Comparison of ENCODE assay signal across 8 cellular contexts in the genomic region with DNA sequence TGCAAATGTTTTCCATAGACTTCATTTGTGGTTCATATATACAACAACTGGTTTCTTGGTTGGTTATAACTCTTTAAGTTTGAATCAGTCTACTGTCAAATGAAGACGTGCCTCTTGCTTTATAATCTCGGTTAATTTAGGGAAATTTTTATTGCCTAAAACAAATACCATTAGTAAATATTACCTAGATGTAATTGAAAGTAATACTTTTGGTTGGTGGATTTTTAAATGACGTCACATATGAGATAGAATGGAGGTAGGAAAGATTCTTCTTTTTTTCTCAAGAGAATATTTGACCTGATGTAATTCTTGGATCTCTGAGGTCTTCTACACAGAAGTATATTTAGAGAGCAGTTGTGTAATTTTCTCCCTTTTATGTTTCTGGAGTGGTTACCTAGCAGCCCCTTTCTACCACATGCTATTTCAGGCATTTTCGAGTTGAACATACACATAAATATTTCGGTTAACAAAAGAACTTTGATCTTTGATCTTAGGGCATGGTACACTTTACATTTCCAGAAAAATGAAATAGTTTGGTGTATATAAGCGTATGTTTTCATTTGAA. TPM values are rescaled to one million over a fixed set of nuclear protein-coding genes. Genes with fewer than 3 reads are reported as not detected.
DNase-seq lines count a peak whose midpoint lies in the region; ATAC-seq, FAIRE-seq and TF ChIP-seq lines count a peak whose summit lies in the region.

No MANE protein-coding gene starts in this region.

- peak; percentile 39 for ATAC-seq in HG03064 (IDR thresholded peaks at IDR 0.05; ENCODE audit: low read depth, unreplicated experiment)
- ATAC-seq in effector memory CD8-positive, alpha-beta T cell (replicated peaks) = peak; percentile 40

- H3K36me3 Mint-ChIP-seq in effector memory CD8-positive, alpha-beta T cell (ENCODE audit: insufficient read depth) = peaks cover 40% of the 10 kb centered on the region
- H3K36me3 Mint-ChIP-seq in neural crest cell (ENCODE audit: low read depth) = peaks cover 17% of the 10 kb centered on the region

- H3K27ac Mint-ChIP-seq in effector memory CD8-positive, alpha-beta T cell = peak overlapping the region; percentile 94 to 98
- peak overlapping the region; percentile 95 for H3K27ac Mint-ChIP-seq in neural crest cell (ENCODE audit: unreplicated experiment)

- peak; percentile 86 for FAIRE-seq in GM18507 (lab: Jason Lieb, UNC)

- TF ChIP-seq CTCF in neural crest cell (conservative IDR thresholded peaks at IDR 0.05) = no peak

- H3K4me1 Mint-ChIP-seq in effector memory CD8-positive, alpha-beta T cell (ENCODE audit: low read depth in 2 of 2) = peaks cover 17 to 50% of the 10 kb centered on the region in 2 donors
- peaks cover 46% of the 10 kb centered on the region for H3K4me1 Mint-ChIP-seq in neural crest cell

- DNase-seq in AG20443 (ENCODE audit: low spot score) (peak; percentile 10), GM18507 (ENCODE audit: extremely low spot score, insufficient read length, low read depth) (no peak), RPMI8226 (peak; percentile 10), neural crest cell (ENCODE audit: low read depth, low spot score) (no peak), NCI-H1105 (lab: John Stamatoyannopoulos, UW) (no peak)
- DNase-seq in effector memory CD8-positive, alpha-beta T cell = peak in 1 of 3 experiments; percentile 26
- no peak for DNase-seq in stimulated activated CD4-positive, alpha-beta T cell treated with anti-CD3 and anti-CD28 coated beads, Interleukin-1b, Interleukin-23, amount 100 ng/mL, for 48 hours

- peak overlapping the region; percentile 67 to 80 for H3K4me3 Mint-ChIP-seq in effector memory CD8-positive, alpha-beta T cell
- H3K4me3 Mint-ChIP-seq in neural crest cell = peak overlapping the region; percentile 97

- no peaks in the 10 kb centered on the region for H3K9me3 Mint-ChIP-seq in effector memory CD8-positive, alpha-beta T cell
- H3K9me3 Mint-ChIP-seq in neural crest cell = peaks cover 5% of the 10 kb centered on the region

- H3K27me3 Mint-ChIP-seq in effector memory CD8-positive, alpha-beta T cell = no peaks in the 10 kb centered on the region
- no peaks in the 10 kb centered on the region for H3K27me3 Mint-ChIP-seq in neural crest cell (ENCODE audit: low read depth)

RNA-seq across cellular contexts. Expression of a gene that starts 1.7 kb away (rescaled TPM):
- total RNA-seq in neural crest cell = 204 and 212 TPM in 2 replicates

Comparison
In these comparisons a context has a peak if more than half of its experiments do, and no peak if none do; other contexts are left out.
1. DNase-seq: peak in AG20443 (single experiment) and RPMI8226 (single experiment); none in GM18507 (single experiment), neural crest cell (single experiment), stimulated activated CD4-positive, alpha-beta T cell treated with anti-CD3 and anti-CD28 coated beads, Interleukin-1b, Interleukin-23, amount 100 ng/mL, for 48 hours (single experiment) and NCI-H1105 (single experiment).